Comparison of ENCODE assay signal across 8 cellular contexts in the genomic region with DNA sequence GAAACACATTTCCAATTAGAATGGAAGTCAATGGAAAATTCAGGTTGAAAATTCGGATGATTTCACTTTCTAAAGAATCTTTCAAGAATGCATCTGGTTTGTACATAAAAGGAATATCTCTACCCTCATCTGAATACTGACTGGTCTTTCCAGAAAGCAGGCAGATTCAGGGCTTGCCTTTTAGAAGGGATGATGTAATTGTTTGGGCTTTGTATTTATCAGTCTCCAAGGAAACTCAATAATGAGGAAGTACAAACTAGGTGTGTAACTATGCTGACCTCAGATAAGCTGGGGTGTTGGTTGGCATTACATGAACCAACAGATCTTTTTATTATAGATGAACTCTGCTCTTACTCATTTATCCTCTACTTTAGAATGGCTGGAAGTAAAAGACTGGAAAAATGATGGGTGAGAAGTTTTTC. TPM values are rescaled to one million over a fixed set of nuclear protein-coding genes. Genes with fewer than 3 reads are reported as not detected.
DNase-seq lines count a peak whose midpoint lies in the region; ATAC-seq and TF ChIP-seq lines count a peak whose summit lies in the region.

No MANE protein-coding gene starts in this region.

- no peak overlapping the region for H3K27ac ChIP-seq in neural progenitor cell

- H3K79me2 ChIP-seq in neural progenitor cell (ENCODE audit: low read depth): no peaks in the 10 kb centered on the region

- ATAC-seq in activated naive CD8-positive, alpha-beta T cell treated with anti-CD3 and anti-CD28 coated beads, Interleukin-2, amount 50 U/mL, for 24 hours: peak; percentile 65
- peak; percentile 59 for ATAC-seq in HG03064 (IDR thresholded peaks at IDR 0.05; ENCODE audit: low read depth, unreplicated experiment)

- H3K4me3 ChIP-seq in epithelial cell of proximal tubule (ENCODE audit: low read depth, low read length): no peak overlapping the region
- no peak overlapping the region for H3K4me3 ChIP-seq in neural progenitor cell

- no peaks in the 10 kb centered on the region for H3K36me3 Mint-ChIP-seq in activated naive CD8-positive, alpha-beta T cell treated with anti-CD3 and anti-CD28 coated beads, Interleukin-2, amount 50 U/mL, for 24 hours (ENCODE audit: low read depth)
- no peaks in the 10 kb centered on the region for H3K36me3 Mint-ChIP-seq in activated naive CD8-positive, alpha-beta T cell treated with anti-CD3 and anti-CD28 coated beads for 36 hours
- no peaks in the 10 kb centered on the region for H3K36me3 Mint-ChIP-seq in neural progenitor cell

- no peak for TF ChIP-seq CTCF in epithelial cell of proximal tubule (conservative IDR thresholded peaks at IDR 0.05; ENCODE audit: low read depth, low read length)
- no peak for TF ChIP-seq CTCF in neural progenitor cell (IDR thresholded peaks at IDR 0.05)

- no peak overlapping the region for H3K9ac ChIP-seq in neural progenitor cell

- H2AFZ ChIP-seq in neural progenitor cell (replicated peaks): no peak overlapping the region

- H3K27me3 Mint-ChIP-seq in activated naive CD8-positive, alpha-beta T cell treated with anti-CD3 and anti-CD28 coated beads, Interleukin-2, amount 50 U/mL, for 24 hours: no peaks in the 10 kb centered on the region
- H3K27me3 Mint-ChIP-seq in activated naive CD8-positive, alpha-beta T cell treated with anti-CD3 and anti-CD28 coated beads for 36 hours: no peaks in the 10 kb centered on the region
- peaks cover 8% of the 10 kb centered on the region for H3K27me3 Mint-ChIP-seq in neural progenitor cell (ENCODE audit: insufficient read depth, low read depth)

- H3K36me3 ChIP-seq in neural progenitor cell: no peaks in the 10 kb centered on the region

- DNase-seq in activated naive CD8-positive, alpha-beta T cell treated with anti-CD3 and anti-CD28 coated beads, Interleukin-2, amount 50 U/mL, for 24 hours: no peak
- DNase-seq in activated naive CD8-positive, alpha-beta T cell treated with anti-CD3 and anti-CD28 coated beads for 36 hours: no peak
- peak; percentile 82 for DNase-seq in NOMO-1 treated with DMSO at 0.1 percent for 48 hours (lab: John Stamatoyannopoulos, UW; ENCODE audit: unreplicated experiment)
- peak; percentile 96 for DNase-seq in epithelial cell of proximal tubule (ENCODE audit: low read depth)
- peak; percentile 14 for DNase-seq in neural progenitor cell (ENCODE audit: low spot score)
- no peak for DNase-seq in medulla oblongata (ENCODE audit: extremely low spot score)
- DNase-seq in central memory CD4-positive, alpha-beta T cell: no peak

- no peak overlapping the region for H3K4me3 Mint-ChIP-seq in activated naive CD8-positive, alpha-beta T cell treated with anti-CD3 and anti-CD28 coated beads, Interleukin-2, amount 50 U/mL, for 24 hours
- no peak overlapping the region for H3K4me3 Mint-ChIP-seq in activated naive CD8-positive, alpha-beta T cell treated with anti-CD3 and anti-CD28 coated beads for 36 hours
- no peak overlapping the region for H3K4me3 Mint-ChIP-seq in neural progenitor cell

- H4K20me1 ChIP-seq in neural progenitor cell (ENCODE audit: low read depth): no peaks in the 10 kb centered on the region

- peaks cover 16% of the 10 kb centered on the region for H3F3A ChIP-seq in neural progenitor cell (ENCODE audit: low read depth)

- peak overlapping the region; percentile 27 for H3K27ac Mint-ChIP-seq in activated naive CD8-positive, alpha-beta T cell treated with anti-CD3 and anti-CD28 coated beads, Interleukin-2, amount 50 U/mL, for 24 hours
- H3K27ac Mint-ChIP-seq in activated naive CD8-positive, alpha-beta T cell treated with anti-CD3 and anti-CD28 coated beads for 36 hours: no peak overlapping the region
- peak overlapping the region; percentile 44 for H3K27ac Mint-ChIP-seq in neural progenitor cell

- no peaks in the 10 kb centered on the region for H3K9me3 Mint-ChIP-seq in activated naive CD8-positive, alpha-beta T cell treated with anti-CD3 and anti-CD28 coated beads, Interleukin-2, amount 50 U/mL, for 24 hours
- H3K9me3 Mint-ChIP-seq in activated naive CD8-positive, alpha-beta T cell treated with anti-CD3 and anti-CD28 coated beads for 36 hours: no peaks in the 10 kb centered on the region
- H3K9me3 Mint-ChIP-seq in neural progenitor cell: no peaks in the 10 kb centered on the region

- peaks cover 26% of the 10 kb centered on the region for H3K4me1 ChIP-seq in neural progenitor cell

- peaks cover 6% of the 10 kb centered on the region for H3K4me1 Mint-ChIP-seq in activated naive CD8-positive, alpha-beta T cell treated with anti-CD3 and anti-CD28 coated beads, Interleukin-2, amount 50 U/mL, for 24 hours
- no peaks in the 10 kb centered on the region for H3K4me1 Mint-ChIP-seq in activated naive CD8-positive, alpha-beta T cell treated with anti-CD3 and anti-CD28 coated beads for 36 hours
- H3K4me1 Mint-ChIP-seq in neural progenitor cell: peaks cover 29% of the 10 kb centered on the region

- H3K9me3 ChIP-seq in neural progenitor cell (ENCODE audit: low read depth): no peaks in the 10 kb centered on the region

- no peak overlapping the region for H3K4me2 ChIP-seq in neural progenitor cell

- H3K27me3 ChIP-seq in neural progenitor cell: no peaks in the 10 kb centered on the region

RNA-seq across cellular contexts. Expression of a gene that starts 24.1 kb away (rescaled TPM):
- total RNA-seq in activated naive CD8-positive, alpha-beta T cell treated with anti-CD3 and anti-CD28 coated beads for 36 hours: 1 to 10 TPM in 1 of 2 experiments, under 1 TPM in 1; 0.70 to 1.6 TPM
- total RNA-seq in epithelial cell of proximal tubule (43.8 and 117 TPM in 2 replicates), neural progenitor cell (ENCODE audit: low replicate concordance) (4.6 and 7.9 TPM in 2 replicates)

Comparison
In these comparisons a context has a peak if more than half of its experiments do, and no peak if none do; other contexts are left out.
1. DNase-seq: peak in NOMO-1 treated with DMSO at 0.1 percent for 48 hours (single experiment), epithelial cell of proximal tubule (single experiment) and neural progenitor cell (single experiment); none in activated naive CD8-positive, alpha-beta T cell treated with anti-CD3 and anti-CD28 coated beads, Interleukin-2, amount 50 U/mL, for 24 hours (single experiment), activated naive CD8-positive, alpha-beta T cell treated with anti-CD3 and anti-CD28 coated beads for 36 hours (single experiment), medulla oblongata (single experiment) and central memory CD4-positive, alpha-beta T cell (single experiment).